Comparison of ENCODE assay signal across 25 cellular contexts in genomic region chr1:53557830-53558784, GRCh38.
A peak's percentile ranks its signal among the peaks of the same experiment; 100 is the strongest.
DNase-seq lines count a peak whose midpoint lies in the region; FAIRE-seq and TF ChIP-seq lines count a peak whose summit lies in the region.
"Had no signal": no experiment of that assay in that cellular context is flagged by ENCODE, and none has a peak within 500 bp of the region (broad histone marks: within the 10 kb centered on the region; RNA-seq: fewer than 3 reads in every experiment).

No MANE protein-coding gene starts in this region.

- no peak for TF ChIP-seq POLR2A in suprapubic skin (IDR thresholded peaks at IDR 0.05)

- no peak for FAIRE-seq in kidney (lab: Jason Lieb, UNC)
- no peak for FAIRE-seq in GM19239 (lab: Jason Lieb, UNC)
- FAIRE-seq: GM12892, keratinocyte had no signal

- H3K4me1 ChIP-seq in kidney (ENCODE audit: control insufficient read depth in 1 of 2, insufficient read depth in 1 of 2, low read depth in 1 of 2, low read length in 2 of 2) (no peaks in the 10 kb centered on the region), suprapubic skin (no peaks in the 10 kb centered on the region)
- H3K4me1 ChIP-seq: esophagus squamous epithelium, gastroesophageal sphincter, upper lobe of left lung had no signal

- intact Hi-C loops in kidney (cut with DNase I), result no loop called here

- no peak for TF ChIP-seq EP300 in suprapubic skin (IDR thresholded peaks at IDR 0.05)

- no peak overlapping the region for H3K27ac Mint-ChIP-seq in activated T-cell treated with anti-CD3 and anti-CD28 coated beads, Interleukin-2, amount 50 U/mL, for 24 hours

- H3K27ac ChIP-seq in WERI-Rb-1 (no peak overlapping the region), kidney (ENCODE audit: low read depth in 2 of 2, low read length in 2 of 2) (no peak overlapping the region), suprapubic skin (no peak overlapping the region)
- H3K27ac ChIP-seq: BLaER1 treated with 17β-estradiol and CSF1 and Interleukin-3, amounts not matched to agents 10 nM and 100 nM; esophagus squamous epithelium; gastroesophageal sphincter; stomach; upper lobe of left lung had no signal

- peak; percentile 20 for DNase-seq in activated T-cell treated with anti-CD3 and anti-CD28 coated beads, Interleukin-2, amount 50 U/mL, for 24 hours
- DNase-seq in activated T-cell treated with anti-CD3 and anti-CD28 coated beads for 4 hours (no peak), WERI-Rb-1 (peak; percentile 2), kidney (peak; percentile 55), suprapubic skin (ENCODE audit: low spot score in 2 of 2) (peak; percentile 25 to 43), NCI-H446 treated with DMSO at 0.1 percent for 48 hours (lab: John Stamatoyannopoulos, UW) (no peak), GM19239 (ENCODE audit: insufficient read length, low spot score) (no peak), amniotic stem cell (lab: John Stamatoyannopoulos, UW) (no peak)
- DNase-seq: activated gamma-delta T cell treated with Interleukin-2 at 50 U/mL for 16 hours; cerebellar nuclear complex; effector CD4-positive, alpha-beta T cell; esophagus squamous epithelium; KG1; NCI-H146; NCI-H2171; NCI-H524 treated with DMSO at 0.1 percent for 48 hours; nucleus accumbens; retina; RPMI8226; stomach had no signal

- H3K4me3 ChIP-seq in WERI-Rb-1 (ENCODE audit: low read depth, low read length) (no peak overlapping the region), kidney (ENCODE audit: low read length in 2 of 2) (no peak overlapping the region), suprapubic skin (no peak overlapping the region)
- H3K4me3 ChIP-seq: BLaER1 treated with 17β-estradiol and CSF1 and Interleukin-3, amounts not matched to agents 10 nM and 100 nM; esophagus squamous epithelium; gastroesophageal sphincter; stomach; upper lobe of left lung had no signal

- H3K4me1 Mint-ChIP-seq in activated T-cell treated with anti-CD3 and anti-CD28 coated beads, Interleukin-2, amount 50 U/mL, for 24 hours (ENCODE audit: low read depth), result peaks cover 28% of the 10 kb centered on the region

- TF ChIP-seq CTCF in WERI-Rb-1 (IDR thresholded peaks at IDR 0.05; ENCODE audit: low read depth, low read length) (no peak), kidney (IDR thresholded peaks at IDR 0.05; ENCODE audit: borderline replicate concordance, extremely low read depth, insufficient read depth) (no peak), suprapubic skin (IDR thresholded peaks at IDR 0.05) (no peak)

- H3K36me3 ChIP-seq in WERI-Rb-1 (no peaks in the 10 kb centered on the region), kidney (ENCODE audit: control insufficient read depth in 1 of 2, insufficient read depth in 2 of 2, low read length in 2 of 2) (peaks cover 0 to 3% of the 10 kb centered on the region in 2 donors), suprapubic skin (no peaks in the 10 kb centered on the region)
- H3K36me3 ChIP-seq: BLaER1 treated with 17β-estradiol and CSF1 and Interleukin-3, amounts not matched to agents 10 nM and 100 nM; esophagus squamous epithelium; gastroesophageal sphincter; stomach; upper lobe of left lung had no signal

- WGBS in suprapubic skin, result 88% methylated on average over 11 of the region's 12 CpGs

- H3K9ac ChIP-seq in kidney (ENCODE audit: low read length in 2 of 2), result no peak overlapping the region
- H3K9ac ChIP-seq: BLaER1 treated with 17β-estradiol and CSF1 and Interleukin-3, amounts not matched to agents 10 nM and 100 nM had no signal

- H3K9me3 Mint-ChIP-seq in activated T-cell treated with anti-CD3 and anti-CD28 coated beads, Interleukin-2, amount 50 U/mL, for 24 hours, result no peaks in the 10 kb centered on the region

- no peaks in the 10 kb centered on the region for H3K9me3 ChIP-seq in WERI-Rb-1 (ENCODE audit: severe bottlenecking)
- H3K9me3 ChIP-seq in kidney (ENCODE audit: control insufficient read depth in 1 of 2, low read length in 2 of 2), result no peaks in the 10 kb centered on the region
- no peaks in the 10 kb centered on the region for H3K9me3 ChIP-seq in suprapubic skin
- H3K9me3 ChIP-seq: BLaER1 treated with 17β-estradiol and CSF1 and Interleukin-3, amounts not matched to agents 10 nM and 100 nM; esophagus squamous epithelium; gastroesophageal sphincter; stomach; upper lobe of left lung had no signal

- H3K27me3 ChIP-seq in WERI-Rb-1 (ENCODE audit: insufficient read depth, low read depth, severe bottlenecking) (no peaks in the 10 kb centered on the region), suprapubic skin (no peaks in the 10 kb centered on the region)
- H3K27me3 ChIP-seq: upper lobe of left lung had no signal

- H3K36me3 Mint-ChIP-seq in activated T-cell treated with anti-CD3 and anti-CD28 coated beads, Interleukin-2, amount 50 U/mL, for 24 hours (ENCODE audit: low read depth), result no peaks in the 10 kb centered on the region

- H3K4me3 Mint-ChIP-seq in activated T-cell treated with anti-CD3 and anti-CD28 coated beads, Interleukin-2, amount 50 U/mL, for 24 hours, result no peak overlapping the region

- H3K27me3 Mint-ChIP-seq in activated T-cell treated with anti-CD3 and anti-CD28 coated beads, Interleukin-2, amount 50 U/mL, for 24 hours, result peaks cover 13% of the 10 kb centered on the region

Comparison
In these comparisons a context has a peak if more than half of its experiments do, and no peak if none do; other contexts are left out.
1. DNase-seq: peak in activated T-cell treated with anti-CD3 and anti-CD28 coated beads, Interleukin-2, amount 50 U/mL, for 24 hours (single experiment), WERI-Rb-1 (single experiment), kidney (single experiment) and suprapubic skin (2 of 2); none in activated T-cell treated with anti-CD3 and anti-CD28 coated beads for 4 hours (single experiment), NCI-H446 treated with DMSO at 0.1 percent for 48 hours (single experiment), GM19239 (single experiment) and amniotic stem cell (single experiment).